1 cellular context compared by ENCODE assay signal in the genomic region with DNA sequence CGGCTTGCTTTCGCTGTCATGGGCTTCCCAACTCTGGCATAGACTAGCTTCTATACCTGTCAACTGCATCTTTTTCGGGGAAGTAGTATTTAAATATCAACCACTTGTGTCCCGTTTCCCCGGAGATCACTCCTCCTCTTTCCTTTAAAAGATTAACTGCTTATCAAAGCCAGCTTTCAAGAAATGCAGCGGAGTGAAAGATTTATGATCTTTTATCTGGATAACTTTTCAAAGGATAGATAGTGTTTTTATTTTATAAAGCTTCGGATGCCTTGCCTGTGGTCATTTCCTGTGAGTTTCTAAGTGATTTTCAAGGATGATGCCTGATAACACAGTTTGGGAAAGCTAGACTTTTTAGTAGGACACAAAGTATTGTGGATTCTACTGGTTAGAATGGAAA.
A peak's percentile ranks its signal among the peaks of the same experiment; 100 is the strongest.
TF ChIP-seq lines count a peak whose summit lies in the region.

No MANE protein-coding gene starts in this region.

TF ChIP-seq in K562, 482 proteins besides CTCF, POLR2A, EP300 and RAD21:
- TF ChIP-seq, protein P1, sequence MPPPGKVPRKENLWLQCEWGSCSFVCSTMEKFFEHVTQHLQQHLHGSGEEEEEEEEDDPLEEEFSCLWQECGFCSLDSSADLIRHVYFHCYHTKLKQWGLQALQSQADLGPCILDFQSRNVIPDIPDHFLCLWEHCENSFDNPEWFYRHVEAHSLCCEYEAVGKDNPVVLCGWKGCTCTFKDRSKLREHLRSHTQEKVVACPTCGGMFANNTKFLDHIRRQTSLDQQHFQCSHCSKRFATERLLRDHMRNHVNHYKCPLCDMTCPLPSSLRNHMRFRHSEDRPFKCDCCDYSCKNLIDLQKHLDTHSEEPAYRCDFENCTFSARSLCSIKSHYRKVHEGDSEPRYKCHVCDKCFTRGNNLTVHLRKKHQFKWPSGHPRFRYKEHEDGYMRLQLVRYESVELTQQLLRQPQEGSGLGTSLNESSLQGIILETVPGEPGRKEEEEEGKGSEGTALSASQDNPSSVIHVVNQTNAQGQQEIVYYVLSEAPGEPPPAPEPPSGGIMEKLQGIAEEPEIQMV (tag; conservative IDR thresholded peaks at IDR 0.05; ENCODE audit: low read depth), result no peak
- TF ChIP-seq, protein P2, sequence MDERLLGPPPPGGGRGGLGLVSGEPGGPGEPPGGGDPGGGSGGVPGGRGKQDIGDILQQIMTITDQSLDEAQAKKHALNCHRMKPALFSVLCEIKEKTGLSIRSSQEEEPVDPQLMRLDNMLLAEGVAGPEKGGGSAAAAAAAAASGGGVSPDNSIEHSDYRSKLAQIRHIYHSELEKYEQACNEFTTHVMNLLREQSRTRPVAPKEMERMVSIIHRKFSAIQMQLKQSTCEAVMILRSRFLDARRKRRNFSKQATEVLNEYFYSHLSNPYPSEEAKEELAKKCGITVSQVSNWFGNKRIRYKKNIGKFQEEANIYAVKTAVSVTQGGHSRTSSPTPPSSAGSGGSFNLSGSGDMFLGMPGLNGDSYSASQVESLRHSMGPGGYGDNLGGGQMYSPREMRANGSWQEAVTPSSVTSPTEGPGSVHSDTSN (CRISPR knock-in tag; IDR thresholded peaks at IDR 0.05; ENCODE audit: low read depth), result no peak
- TF ChIP-seq, protein P2 (tag; conservative IDR thresholded peaks at IDR 0.05; ENCODE audit: low read depth), result peak; percentile 43
- TF ChIP-seq MEIS2 (IDR thresholded peaks at IDR 0.05; ENCODE audit: partially characterized antibody), result peak; percentile 81
